In genomic region chr3:61961882-61962281, GRCh38 we compare ENCODE assay signal across 32 cellular contexts.
"Had no signal": no experiment of that assay in that cellular context is flagged by ENCODE, and none has a peak within 500 bp of the region (broad histone marks: within the 10 kb centered on the region; RNA-seq: fewer than 3 reads in every experiment).

No MANE protein-coding gene starts in this region.

- H3K27ac ChIP-seq: ascending aorta, body of pancreas, SK-N-MC, VCaP had no signal

- H3K27me3 ChIP-seq: ascending aorta, body of pancreas had no signal

- H3K36me3 Mint-ChIP-seq: activated naive CD4-positive, alpha-beta T cell treated with anti-CD3 and anti-CD28 coated beads, Interleukin-2, amount 50 U/mL, for 24 hours; T-cell had no signal

- H3K4me1 Mint-ChIP-seq: activated naive CD4-positive, alpha-beta T cell treated with anti-CD3 and anti-CD28 coated beads, Interleukin-2, amount 50 U/mL, for 24 hours; central memory CD8-positive, alpha-beta T cell; T-cell had no signal

- H3K4me3 ChIP-seq: ascending aorta, body of pancreas, SK-N-MC had no signal

- ATAC-seq: activated CD4-positive, CD25-positive, alpha-beta regulatory T cell treated with anti-CD3 and anti-CD28 coated beads, Interleukin-2, amount 50 U/mL, for 24 hours; activated CD8-positive, alpha-beta T cell treated with anti-CD3 and anti-CD28 coated beads for 36 hours; body of pancreas; Panc1; Right ventricle myocardium inferior; T-cell had no signal

- H3K36me3 ChIP-seq: ascending aorta had no signal

- H3K27me3 Mint-ChIP-seq: activated CD8-positive, alpha-beta T cell treated with anti-CD3 and anti-CD28 coated beads for 36 hours; central memory CD8-positive, alpha-beta T cell had no signal

- DNase-seq: activated CD4-positive, alpha-beta T cell treated with anti-CD3 and anti-CD28 coated beads for 4 hours; activated CD8-positive, alpha-beta memory T cell treated with anti-CD3 and anti-CD28 coated beads, Interleukin-2, amount 50 U/mL, for 4 hours; activated CD8-positive, alpha-beta T cell treated with anti-CD3 and anti-CD28 coated beads for 36 hours; activated effector memory CD4-positive, alpha-beta T cell treated with Interleukin-2 at 50 U/mL for 16 hours; activated naive CD4-positive, alpha-beta T cell; activated T-cell treated with anti-CD3 and anti-CD28 coated beads, Interleukin-2, amount 50 U/mL, for 1 hour; amniotic stem cell; body of pancreas; Kasumi-1; KBM-7; NCI-H1105 treated with DMSO at 0.1 percent for 48 hours; NCI-H1436 treated with DMSO at 0.1 percent for 48 hours; NCI-H187; NCI-H2081; NCI-H446; NCI-H526; NCI-H774; NK-92 treated with Interleukin-12 subunit alpha and Interleukin-12 subunit beta, amount 100 ng/mL, for 24 hours; OCI-M1; RPMI8226; T-cell; T-helper 2 cell; T1000 had no signal

- H3K4me3 Mint-ChIP-seq: activated CD8-positive, alpha-beta T cell treated with anti-CD3 and anti-CD28 coated beads for 36 hours; activated naive CD4-positive, alpha-beta T cell treated with anti-CD3 and anti-CD28 coated beads, Interleukin-2, amount 50 U/mL, for 24 hours; activated T-helper 1 cell treated with anti-CD3 and anti-CD28 coated beads, Interleukin-12 subunit alpha, Interleukin-12 subunit beta, Interleukin-2, Interleukin-4 antibody, amounts not matched to agents 30 ng/mL and 10 ng/mL and 1 ng/mL, durations not matched to agents 14 hours and 24 hours and 36 hours; central memory CD8-positive, alpha-beta T cell; T-cell had no signal

- H3K9me3 Mint-ChIP-seq: activated CD8-positive, alpha-beta T cell treated with anti-CD3 and anti-CD28 coated beads for 36 hours; activated naive CD4-positive, alpha-beta T cell treated with anti-CD3 and anti-CD28 coated beads, Interleukin-2, amount 50 U/mL, for 24 hours; activated T-helper 1 cell treated with anti-CD3 and anti-CD28 coated beads, Interleukin-12 subunit alpha, Interleukin-12 subunit beta, Interleukin-2, Interleukin-4 antibody, amounts not matched to agents 30 ng/mL and 10 ng/mL and 1 ng/mL, durations not matched to agents 14 hours and 24 hours and 36 hours had no signal

- H3K27ac Mint-ChIP-seq: activated CD8-positive, alpha-beta T cell treated with anti-CD3 and anti-CD28 coated beads for 36 hours; activated naive CD4-positive, alpha-beta T cell treated with anti-CD3 and anti-CD28 coated beads, Interleukin-2, amount 50 U/mL, for 24 hours; activated T-helper 1 cell treated with anti-CD3 and anti-CD28 coated beads, Interleukin-12 subunit alpha, Interleukin-12 subunit beta, Interleukin-2, Interleukin-4 antibody, amounts not matched to agents 30 ng/mL and 10 ng/mL and 1 ng/mL, durations not matched to agents 14 hours and 24 hours and 36 hours; T-cell had no signal

- H3K9me3 ChIP-seq: ascending aorta, body of pancreas had no signal
